ENCODE assay signal across 21 cellular contexts in genomic region chr12:133145981-133146380, GRCh38.
"Had no signal": no experiment of that assay in that cellular context is flagged by ENCODE, and none has a peak within 500 bp of the region (broad histone marks: within the 10 kb centered on the region; RNA-seq: fewer than 3 reads in every experiment).

No MANE protein-coding gene starts in this region.

- H3K4me3 ChIP-seq: SJSA1, SK-N-MC had no signal

- H3K27ac ChIP-seq: HL-60, SJSA1, SK-N-MC had no signal

- DNase-seq: KBM-7, NCI-H1092, NCI-H1105 treated with DMSO at 0.1 percent for 48 hours, NCI-H1417 treated with DMSO at 0.1 percent for 48 hours, NCI-H146, NCI-H1694 treated with DMSO at 0.1 percent for 48 hours, NCI-H1930, NCI-H2081 treated with DMSO at 0.1 percent for 48 hours, NCI-H2171, NCI-H226, NCI-H446, NCI-H510A, NCI-H524 treated with DMSO at 0.1 percent for 48 hours, NCI-H69, NCI-H774, Right ventricle myocardium superior, RPMI8226, SIG-M5 had no signal

- H3K36me3 ChIP-seq: SJSA1 had no signal

- H3K4me1 ChIP-seq: SJSA1 had no signal

- H3K27me3 ChIP-seq: SJSA1 had no signal
